ENCODE assay signal across 9 cellular contexts in genomic region chr11:85663080-85663729, GRCh38. TPM values are rescaled to one million over a fixed set of nuclear protein-coding genes. Genes with fewer than 3 reads are reported as not detected.
DNase-seq lines count a peak whose midpoint lies in the region; ATAC-seq, FAIRE-seq and TF ChIP-seq lines count a peak whose summit lies in the region.
"Had no signal": no experiment of that assay in that cellular context is flagged by ENCODE, and none has a peak within 500 bp of the region (broad histone marks: within the 10 kb centered on the region; RNA-seq: fewer than 3 reads in every experiment).

No MANE protein-coding gene starts in this region.

- peaks cover 43% of the 10 kb centered on the region for H3K4me1 ChIP-seq in A549
- H3K4me1 ChIP-seq in GM23338 (ENCODE audit: insufficient read depth), result 0 out of 2 replicates have a peak, but pooled peaks cover 3% of the 10 kb centered on the region
- peaks cover 23% of the 10 kb centered on the region for H3K4me1 ChIP-seq in keratinocyte (ENCODE audit: control insufficient read depth, extremely low read depth, insufficient read depth, low read length)

- H3K27ac Mint-ChIP-seq in GM23338, result peak overlapping the region; percentile 99
- peak overlapping the region; percentile 97 for H3K27ac Mint-ChIP-seq in activated naive CD4-positive, alpha-beta T cell treated with anti-CD3 and anti-CD28 coated beads, Interleukin-2, amount 50 U/mL, for 72 hours

- H2AFZ ChIP-seq in GM23338, result no peak overlapping the region
- H2AFZ ChIP-seq in keratinocyte (ENCODE audit: control insufficient read depth, low read length), result no peak overlapping the region

- H3K4me1 Mint-ChIP-seq in GM23338, result peaks cover 25% of the 10 kb centered on the region

- DNase-seq in A549 (ENCODE audit: low read depth in 1 of 2, low spot score in 1 of 2) (no peak), GM23338 (ENCODE audit: low spot score) (no peak), keratinocyte (ENCODE audit: low read depth, low spot score) (no peak), substantia nigra (lab: John Stamatoyannopoulos, UW) (no peak), HuH-7.5 (ENCODE audit: low spot score) (no peak), SK-N-DZ (ENCODE audit: low spot score) (no peak)
- DNase-seq in activated naive CD4-positive, alpha-beta T cell treated with anti-CD3 and anti-CD28 coated beads, Interleukin-2, amount 50 U/mL, for 72 hours (ENCODE audit: low spot score in 2 of 2), result no peak

- H3K27me3 Mint-ChIP-seq in GM23338 (ENCODE audit: insufficient read depth, low read depth, poor library complexity), result peaks cover 13% of the 10 kb centered on the region

- TF ChIP-seq CTCF in A549 (IDR thresholded peaks at IDR 0.05) (no peak), GM23338 (conservative IDR thresholded peaks at IDR 0.05; ENCODE audit: low read depth in 2 of 2) (no peak), keratinocyte (optimal IDR thresholded peaks at IDR 0.05 in 1 of 3, IDR thresholded peaks at IDR 0.05 in 1 of 3, conservative IDR thresholded peaks at IDR 0.05 in 1 of 3; ENCODE audit: extremely low read depth in 1 of 3, insufficient read depth in 2 of 3, low read length in 3 of 3) (no peak)

- H3K9me3 Mint-ChIP-seq in GM23338, result no peaks in the 10 kb centered on the region
- no peaks in the 10 kb centered on the region for H3K9me3 Mint-ChIP-seq in activated naive CD4-positive, alpha-beta T cell treated with anti-CD3 and anti-CD28 coated beads, Interleukin-2, amount 50 U/mL, for 72 hours

- no peak for FAIRE-seq in A549 (lab: Jason Lieb, UNC)
- FAIRE-seq in keratinocyte (lab: Jason Lieb, UNC), result no peak
- FAIRE-seq: islet of Langerhans had no signal

- CTCF ChIA-PET in A549 (lab: Yijun Ruan, JAX), result interaction anchor here (0.7 to 2.8 kb wide), 7 partner anchors 12 to 210 kb away, joined by 3 to 11 read pairs (median 4); partner anchors contain the start of genes CCDC83 and TMEM126A

- H3K27ac ChIP-seq in A549 (peak overlapping the region; percentile 95 to 96), GM23338 (ENCODE audit: low read depth) (no peak overlapping the region), keratinocyte (ENCODE audit: control insufficient read depth, insufficient read depth, low read length) (peak overlapping the region; percentile 95), substantia nigra (ENCODE audit: low read depth, low read length, poor library complexity, severe bottlenecking) (peak overlapping the region; percentile 96)

- H3K9me3 ChIP-seq in A549, result no peaks in the 10 kb centered on the region
- H3K9me3 ChIP-seq in keratinocyte (ENCODE audit: control insufficient read depth, low read depth, low read length), result no peaks in the 10 kb centered on the region

- H3K36me3 Mint-ChIP-seq in GM23338 (ENCODE audit: low read depth), result peaks cover 54% of the 10 kb centered on the region
- peaks cover 30 to 55% of the 10 kb centered on the region in 2 donors for H3K36me3 Mint-ChIP-seq in activated naive CD4-positive, alpha-beta T cell treated with anti-CD3 and anti-CD28 coated beads, Interleukin-2, amount 50 U/mL, for 72 hours

- ATAC-seq in A549 (no peak), GM23338 (no peak), HG02840 (IDR thresholded peaks at IDR 0.05; ENCODE audit: low FRiP score, unreplicated experiment) (no peak)
- ATAC-seq in activated naive CD4-positive, alpha-beta T cell treated with anti-CD3 and anti-CD28 coated beads, Interleukin-2, amount 50 U/mL, for 72 hours, result peak in 1 of 2 donors; percentile 4

- peak overlapping the region; percentile 100 for H3K4me3 Mint-ChIP-seq in GM23338

- H3K9ac ChIP-seq in keratinocyte (ENCODE audit: control insufficient read depth, extremely low read depth, insufficient read depth, low read length), result peak overlapping the region; percentile 96

- H3K27me3 ChIP-seq in GM23338 (ENCODE audit: insufficient read depth) (no peaks in the 10 kb centered on the region), keratinocyte (ENCODE audit: control insufficient read depth, extremely low read depth, insufficient read depth, low read length) (no peaks in the 10 kb centered on the region)

- H3K9me1 ChIP-seq in keratinocyte (ENCODE audit: control insufficient read depth, extremely low read depth, insufficient read depth, low read length), result no peaks in the 10 kb centered on the region

- H3K4me2 ChIP-seq in A549 (peak overlapping the region; percentile 94), GM23338 (peak overlapping the region; percentile 91), keratinocyte (ENCODE audit: control insufficient read depth, extremely low read depth, insufficient read depth, low read depth, low read length) (peak overlapping the region; percentile 95)

- TF ChIP-seq RAD21 in A549 (conservative IDR thresholded peaks at IDR 0.05 in 1 of 2, IDR thresholded peaks at IDR 0.05 in 1 of 2), result no peak

- 1% methylated on average over 10 of the region's 10 CpGs for WGBS in A549 (ENCODE audit: missing lambda C conversion rate)

- H3K9me2 ChIP-seq in GM23338 (ENCODE audit: insufficient read depth), result no peaks in the 10 kb centered on the region

- H3K4me3 ChIP-seq in A549 (peak overlapping the region; percentile 87), GM23338 (peak overlapping the region; percentile 74), keratinocyte (ENCODE audit: control insufficient read depth in 2 of 3, extremely low read depth in 1 of 3, insufficient read depth in 2 of 3, low read depth in 1 of 3, low read length in 3 of 3) (peak overlapping the region; percentile 80 to 95 (median 86))

- no peaks in the 10 kb centered on the region for H3F3A ChIP-seq in GM23338 (replicated peaks; ENCODE audit: low read depth)

- H3K79me2 ChIP-seq in GM23338 (replicated peaks; ENCODE audit: insufficient read depth) (peaks cover 65% of the 10 kb centered on the region), keratinocyte (ENCODE audit: control insufficient read depth, insufficient read depth, low read length) (peaks cover 65% of the 10 kb centered on the region)

- H4K20me1 ChIP-seq in GM23338 (replicated peaks; ENCODE audit: insufficient read depth), result peaks cover 30% of the 10 kb centered on the region
- peaks cover 20% of the 10 kb centered on the region for H4K20me1 ChIP-seq in keratinocyte (ENCODE audit: control insufficient read depth, extremely low read depth, insufficient read depth, low read length)

- dilution Hi-C loops in keratinocyte (cut with MboI; ENCODE audit: extremely low pct_ligation_motif_present, low sequenced_read_pairs), result no loop called here

- TF ChIP-seq POLR2A in A549 (IDR thresholded peaks at IDR 0.05; ENCODE audit: low read length), result no peak

- TF ChIP-seq EP300 in A549 (IDR thresholded peaks at IDR 0.05), result no peak

- peaks cover 17% of the 10 kb centered on the region; the same call in 1 of the 2 replicates for H3K36me3 ChIP-seq in GM23338 (ENCODE audit: insufficient read depth)
- H3K36me3 ChIP-seq in keratinocyte (ENCODE audit: control insufficient read depth in 2 of 2, extremely low read depth in 1 of 2, insufficient read depth in 2 of 2, low read length in 2 of 2), result peaks cover 0 to 7% of the 10 kb centered on the region in 2 experiments

- POLR2A ChIA-PET in A549 (lab: Yijun Ruan, JAX), result interaction anchor here (0.6 to 3.7 kb wide), 2 partner anchors 15 to 406 kb away, joined by 3 to 37 read pairs; partner anchors contain the start of genes PICALM and TMEM126A

RNA-seq across cellular contexts. Expression of gene CREBZF, which starts 1.7 kb away (rescaled TPM):
- polyA plus RNA-seq in A549 (2011; rRNA removed), result 58.5 and 61.8 TPM in 2 replicates
- 30.7 and 32.7 TPM in 2 replicates for polyA plus RNA-seq in A549 (2012; cell fraction: cytosol; rRNA removed)
- 99.6 and 113 TPM in 2 replicates for polyA plus RNA-seq in A549 (2012; cell fraction: nucleus; rRNA removed)
- 48.2 to 58.6 TPM (median 57.8 TPM) in 3 replicates for polyA plus RNA-seq in A549 (2017; fragmentation: RNase III; extraction: RNeasy Plus Mini Kit Qiagen cat#74134 plus additional on column Dnase treatment)
- polyA minus RNA-seq in A549 (2011; rRNA and poly(A)+ RNA removed), result 29.4 and 31.3 TPM in 2 replicates
- total RNA-seq in GM23338 (2014; rRNA removed; shearing (Covaris generic)), result 64.3 and 82.2 TPM in 2 replicates
- 32.3 and 34.8 TPM in 2 replicates for polyA plus RNA-seq in GM23338 (2016; fragmentation: Nextera tagmentation; extraction: Ambion mirVana)
- total RNA-seq in activated naive CD4-positive, alpha-beta T cell treated with anti-CD3 and anti-CD28 coated beads, Interleukin-2, amount 50 U/mL, for 72 hours, result 10 to 100 TPM; 61.0 to 65.7 TPM
- 9.1 to 23.8 TPM (median 20.1 TPM) in 3 replicates for polyA plus RNA-seq in keratinocyte
- polyA plus RNA-seq in keratinocyte (2011; ENCODE audit: low read depth), result 30.4 TPM
- polyA plus RNA-seq in keratinocyte (2011; cell fraction: cytosol; rRNA removed), result 2.5 and 4.2 TPM in 2 replicates
- 58.7 and 79.8 TPM in 2 replicates for polyA plus RNA-seq in keratinocyte (2011; cell fraction: nucleus; rRNA removed)
- 9.6 and 20.4 TPM in 2 replicates for polyA plus RNA-seq in keratinocyte (2012; ENCODE audit: low replicate concordance)
- 2.6 to 18.8 TPM (median 7.4 TPM) in 3 replicates for polyA minus RNA-seq in keratinocyte
- polyA minus RNA-seq in keratinocyte (2011; cell fraction: cytosol; rRNA and poly(A)+ RNA removed), result 7.3 TPM
- 14.8 and 21.6 TPM in 2 replicates for polyA minus RNA-seq in keratinocyte (2011; cell fraction: nucleus; rRNA and poly(A)+ RNA removed)
- 121 and 122 TPM in 2 replicates for polyA plus RNA-seq in SK-N-DZ (2014; cell fraction: cytosol; rRNA removed)
- polyA plus RNA-seq in SK-N-DZ (2014; cell fraction: nucleus; rRNA removed), result 382 and 397 TPM in 2 replicates

RNA-seq across cellular contexts. Expression of gene TMEM126A, which starts 15.4 kb away (rescaled TPM):
- polyA plus RNA-seq in A549 (2011; rRNA removed) (101 and 123 TPM in 2 replicates), A549 (2017; fragmentation: RNase III; extraction: RNeasy Plus Mini Kit Qiagen cat#74134 plus additional on column Dnase treatment) (74.9 to 79.4 TPM (median 76.2 TPM) in 3 replicates), GM23338 (2016; fragmentation: Nextera tagmentation; extraction: Ambion mirVana) (70.2 and 71.1 TPM in 2 replicates), keratinocyte (32.9 to 70.2 TPM (median 45.3 TPM) in 3 replicates)
- 34.9 and 41.4 TPM in 2 replicates for polyA plus RNA-seq in A549 (2012; cell fraction: cytosol; rRNA removed)
- polyA plus RNA-seq in A549 (2012; cell fraction: nucleus; rRNA removed), result 7.9 and 9.4 TPM in 2 replicates
- 9.0 and 11.4 TPM in 2 replicates for polyA minus RNA-seq in A549 (2011; rRNA and poly(A)+ RNA removed)
- total RNA-seq in GM23338 (2014; rRNA removed; shearing (Covaris generic)), result 24.7 and 29.5 TPM in 2 replicates
- 10 to 100 TPM; 36.5 to 60.3 TPM for total RNA-seq in activated naive CD4-positive, alpha-beta T cell treated with anti-CD3 and anti-CD28 coated beads, Interleukin-2, amount 50 U/mL, for 72 hours
- polyA plus RNA-seq in keratinocyte (2011; ENCODE audit: low read depth), result 6.0 TPM
- polyA plus RNA-seq in keratinocyte (2011; cell fraction: cytosol; rRNA removed), result 32.3 and 73.5 TPM in 2 replicates
- polyA plus RNA-seq in keratinocyte (2011; cell fraction: nucleus; rRNA removed), result 15.7 and 24.8 TPM in 2 replicates
- polyA plus RNA-seq in keratinocyte (2012; ENCODE audit: low replicate concordance), result 33.0 and 46.1 TPM in 2 replicates
- polyA minus RNA-seq in keratinocyte, result 4.1 to 24.3 TPM (median 15.4 TPM) in 3 replicates
- polyA minus RNA-seq in keratinocyte (2011; cell fraction: cytosol; rRNA and poly(A)+ RNA removed), result 10.2 TPM
- polyA minus RNA-seq in keratinocyte (2011; cell fraction: nucleus; rRNA and poly(A)+ RNA removed), result 1.9 and 3.3 TPM in 2 replicates
- polyA plus RNA-seq in SK-N-DZ (2014; cell fraction: cytosol; rRNA removed), result 58.8 and 65.7 TPM in 2 replicates
- 31.6 and 46.0 TPM in 2 replicates for polyA plus RNA-seq in SK-N-DZ (2014; cell fraction: nucleus; rRNA removed)

RNA-seq across cellular contexts. Expression of gene CCDC89, which starts 22.8 kb away (rescaled TPM):
- polyA plus RNA-seq in A549 (2011; rRNA removed), result 0.05 and 0.07 TPM in 2 replicates
- polyA plus RNA-seq in A549 (2012; cell fraction: cytosol; rRNA removed), result 0.03 TPM in 2 replicates
- 0.09 and 0.13 TPM in 2 replicates for polyA plus RNA-seq in A549 (2012; cell fraction: nucleus; rRNA removed)
- polyA plus RNA-seq in A549 (2017; fragmentation: RNase III; extraction: RNeasy Plus Mini Kit Qiagen cat#74134 plus additional on column Dnase treatment), result not detected in 3 replicates
- polyA minus RNA-seq in A549 (2011; rRNA and poly(A)+ RNA removed), result 0.29 and 0.33 TPM in 2 replicates
- 0.31 TPM in 1 of 2 replicates, not detected in the other for total RNA-seq in GM23338 (2014; rRNA removed; shearing (Covaris generic))
- polyA plus RNA-seq in GM23338 (2016; fragmentation: Nextera tagmentation; extraction: Ambion mirVana), result not detected in 2 replicates
- not detected for total RNA-seq in activated naive CD4-positive, alpha-beta T cell treated with anti-CD3 and anti-CD28 coated beads, Interleukin-2, amount 50 U/mL, for 72 hours
- polyA plus RNA-seq in keratinocyte, result 0.09 to 0.54 TPM (median 0.31 TPM) in 3 replicates
- 0.81 TPM for polyA plus RNA-seq in keratinocyte (2011; ENCODE audit: low read depth)
- polyA plus RNA-seq in keratinocyte (2011; cell fraction: cytosol; rRNA removed), result 0.13 and 0.22 TPM in 2 replicates
- 0.23 and 0.37 TPM in 2 replicates for polyA plus RNA-seq in keratinocyte (2011; cell fraction: nucleus; rRNA removed)
- polyA plus RNA-seq in keratinocyte (2012; ENCODE audit: low replicate concordance), result 0.23 and 0.36 TPM in 2 replicates
- 0.30 to 0.32 TPM in 2 of 3 replicates, not detected in the other for polyA minus RNA-seq in keratinocyte
- not detected for polyA minus RNA-seq in keratinocyte (2011; cell fraction: cytosol; rRNA and poly(A)+ RNA removed)
- 1.2 TPM in 1 of 2 replicates, not detected in the other for polyA minus RNA-seq in keratinocyte (2011; cell fraction: nucleus; rRNA and poly(A)+ RNA removed)
- 5.9 and 7.1 TPM in 2 replicates for polyA plus RNA-seq in SK-N-DZ (2014; cell fraction: cytosol; rRNA removed)
- polyA plus RNA-seq in SK-N-DZ (2014; cell fraction: nucleus; rRNA removed), result 4.6 and 5.6 TPM in 2 replicates

RNA-seq across cellular contexts. Expression of gene TMEM126B, which starts 34.8 kb away (rescaled TPM):
- polyA plus RNA-seq in A549 (2011; rRNA removed) (88.9 and 114 TPM in 2 replicates), A549 (2017; fragmentation: RNase III; extraction: RNeasy Plus Mini Kit Qiagen cat#74134 plus additional on column Dnase treatment) (70.6 to 82.4 TPM (median 75.0 TPM) in 3 replicates), GM23338 (2016; fragmentation: Nextera tagmentation; extraction: Ambion mirVana) (169 and 176 TPM in 2 replicates), keratinocyte (52.6 to 105 TPM (median 65.6 TPM) in 3 replicates)
- polyA plus RNA-seq in A549 (2012; cell fraction: cytosol; rRNA removed), result 27.6 and 30.6 TPM in 2 replicates
- 10.0 and 25.9 TPM in 2 replicates for polyA plus RNA-seq in A549 (2012; cell fraction: nucleus; rRNA removed)
- polyA minus RNA-seq in A549 (2011; rRNA and poly(A)+ RNA removed), result 10.7 and 15.5 TPM in 2 replicates
- total RNA-seq in GM23338 (2014; rRNA removed; shearing (Covaris generic)), result 93.0 and 96.1 TPM in 2 replicates
- 100 to 1,000 TPM in 1 of 2 donors, 10 to 100 TPM in 1; 77.0 to 104 TPM for total RNA-seq in activated naive CD4-positive, alpha-beta T cell treated with anti-CD3 and anti-CD28 coated beads, Interleukin-2, amount 50 U/mL, for 72 hours
- polyA plus RNA-seq in keratinocyte (2011; ENCODE audit: low read depth), result 16.8 TPM
- 67.2 and 133 TPM in 2 replicates for polyA plus RNA-seq in keratinocyte (2011; cell fraction: cytosol; rRNA removed)
- 45.5 and 62.4 TPM in 2 replicates for polyA plus RNA-seq in keratinocyte (2011; cell fraction: nucleus; rRNA removed)
- 50.2 and 63.8 TPM in 2 replicates for polyA plus RNA-seq in keratinocyte (2012; ENCODE audit: low replicate concordance)
- polyA minus RNA-seq in keratinocyte, result 1.9 to 25.6 TPM (median 14.6 TPM) in 3 replicates
- 11.7 TPM for polyA minus RNA-seq in keratinocyte (2011; cell fraction: cytosol; rRNA and poly(A)+ RNA removed)
- 4.5 and 9.4 TPM in 2 replicates for polyA minus RNA-seq in keratinocyte (2011; cell fraction: nucleus; rRNA and poly(A)+ RNA removed)
- 116 and 131 TPM in 2 replicates for polyA plus RNA-seq in SK-N-DZ (2014; cell fraction: cytosol; rRNA removed)
- 143 and 165 TPM in 2 replicates for polyA plus RNA-seq in SK-N-DZ (2014; cell fraction: nucleus; rRNA removed)

RNA-seq across cellular contexts. Expression of gene DLG2, which starts 36.1 kb away (rescaled TPM):
- polyA plus RNA-seq in A549 (2011; rRNA removed) (0.66 and 0.79 TPM in 2 replicates), A549 (2017; fragmentation: RNase III; extraction: RNeasy Plus Mini Kit Qiagen cat#74134 plus additional on column Dnase treatment) (0.26 to 0.40 TPM (median 0.31 TPM) in 3 replicates), GM23338 (2016; fragmentation: Nextera tagmentation; extraction: Ambion mirVana) (13.0 and 21.5 TPM in 2 replicates), keratinocyte (0.19 to 0.55 TPM (median 0.37 TPM) in 3 replicates)
- polyA plus RNA-seq in A549 (2012; cell fraction: cytosol; rRNA removed), result 0.12 and 0.19 TPM in 2 replicates
- 0.11 and 0.13 TPM in 2 replicates for polyA plus RNA-seq in A549 (2012; cell fraction: nucleus; rRNA removed)
- 0.73 and 0.99 TPM in 2 replicates for polyA minus RNA-seq in A549 (2011; rRNA and poly(A)+ RNA removed)
- 14.4 and 19.8 TPM in 2 replicates for total RNA-seq in GM23338 (2014; rRNA removed; shearing (Covaris generic))
- 1 to 10 TPM; 4.2 to 5.4 TPM for total RNA-seq in activated naive CD4-positive, alpha-beta T cell treated with anti-CD3 and anti-CD28 coated beads, Interleukin-2, amount 50 U/mL, for 72 hours
- polyA plus RNA-seq in keratinocyte (2011; ENCODE audit: low read depth), result 3.7 TPM
- 0.23 and 0.43 TPM in 2 replicates for polyA plus RNA-seq in keratinocyte (2011; cell fraction: cytosol; rRNA removed)
- polyA plus RNA-seq in keratinocyte (2011; cell fraction: nucleus; rRNA removed), result 0.62 and 0.72 TPM in 2 replicates
- 0.45 and 0.87 TPM in 2 replicates for polyA plus RNA-seq in keratinocyte (2012; ENCODE audit: low replicate concordance)
- 1.2 to 1.5 TPM in 2 of 3 replicates, not detected in the other for polyA minus RNA-seq in keratinocyte
- polyA minus RNA-seq in keratinocyte (2011; cell fraction: cytosol; rRNA and poly(A)+ RNA removed), result not detected
- polyA minus RNA-seq in keratinocyte (2011; cell fraction: nucleus; rRNA and poly(A)+ RNA removed), result 1.1 and 1.9 TPM in 2 replicates
- polyA plus RNA-seq in SK-N-DZ (2014; cell fraction: cytosol; rRNA removed), result 0.59 and 1.3 TPM in 2 replicates
- 1.3 and 6.0 TPM in 2 replicates for polyA plus RNA-seq in SK-N-DZ (2014; cell fraction: nucleus; rRNA removed)
